Comparison of ENCODE assay signal across 9 cellular contexts in genomic region chr11:14974723-14975587, GRCh38.
A peak's percentile ranks its signal among the peaks of the same experiment; 100 is the strongest.
DNase-seq lines count a peak whose midpoint lies in the region; ATAC-seq and TF ChIP-seq lines count a peak whose summit lies in the region.
"Had no signal": no experiment of that assay in that cellular context is flagged by ENCODE, and none has a peak within 500 bp of the region (broad histone marks: within the 10 kb centered on the region; RNA-seq: fewer than 3 reads in every experiment).

No MANE protein-coding gene starts in this region.

- peak; percentile 48 for ATAC-seq in HG03066 (IDR thresholded peaks at IDR 0.05; ENCODE audit: low read depth, unreplicated experiment)
- no peak for ATAC-seq in HG02970 (IDR thresholded peaks at IDR 0.05; ENCODE audit: low FRiP score, unreplicated experiment)
- no peak for ATAC-seq in GM21447 (IDR thresholded peaks at IDR 0.05; ENCODE audit: unreplicated experiment)

- H3K9me3 ChIP-seq in ES-I3 (ENCODE audit: control insufficient read depth, insufficient read depth, low read length): no peaks in the 10 kb centered on the region

- no peaks in the 10 kb centered on the region for H3K36me3 ChIP-seq in ES-I3 (ENCODE audit: insufficient read depth, low read length)

- peaks cover 3% of the 10 kb centered on the region; the same call in 1 of the 2 replicates for H3K4me1 ChIP-seq in ES-I3 (ENCODE audit: insufficient read depth, low read length)

- DNase-seq in T-helper 1 cell (peak; percentile 11 to 65 (median 27)), astrocyte of the spinal cord (ENCODE audit: low read depth, low spot score) (peak; percentile 36), inferior parietal cortex (ENCODE audit: extremely low spot score) (peak; percentile 11)
- DNase-seq in stimulated activated CD4-positive, alpha-beta T cell treated with anti-CD3 and anti-CD28 coated beads, Interleukin-4, amount 100 ng/mL, for 24 hours: peak; percentile 63

- in situ Hi-C loops in astrocyte of the spinal cord (cut with HindIII; ENCODE audit: low sequenced_read_pairs): no loop called here

- peak; percentile 75 for TF ChIP-seq CTCF in astrocyte of the spinal cord (IDR thresholded peaks at IDR 0.05; ENCODE audit: low read depth, low read length)

- H3K4me3 ChIP-seq in astrocyte of the spinal cord (ENCODE audit: low read depth, low read length): no peak overlapping the region
- H3K4me3 ChIP-seq: SK-N-MC had no signal

- H3K9ac ChIP-seq in ES-I3 (ENCODE audit: low read depth, low read length): peak overlapping the region; percentile 41; the same call in 1 of the 2 replicates

Comparison
In these comparisons a context has a peak if more than half of its experiments do, and no peak if none do; other contexts are left out.
1. DNase-seq: peak in every context shown above with its lines; median percentile 63 in stimulated activated CD4-positive, alpha-beta T cell treated with anti-CD3 and anti-CD28 coated beads, Interleukin-4, amount 100 ng/mL, for 24 hours; 36 in astrocyte of the spinal cord; 27 in T-helper 1 cell; 11 in inferior parietal cortex.